Comparison of ENCODE assay signal across 23 cellular contexts in genomic region chr9:87083986-87084385, GRCh38.
"Had no signal": no experiment of that assay in that cellular context is flagged by ENCODE, and none has a peak within 500 bp of the region (broad histone marks: within the 10 kb centered on the region; RNA-seq: fewer than 3 reads in every experiment).

No MANE protein-coding gene starts in this region.

- H3K4me3 ChIP-seq: colonic mucosa, esophagus squamous epithelium, gastrocnemius medialis, heart right ventricle, left lung, lower lobe of right lung had no signal

- H3K27ac ChIP-seq: colonic mucosa, epithelial cell of prostate, esophagus squamous epithelium, gastrocnemius medialis, heart right ventricle, left lung, lower lobe of right lung had no signal

- H3K4me3 Mint-ChIP-seq: dendritic cell treated with granulocyte-macrophage colony-stimulating factor and Interleukin-4, amounts not matched to agents 40 ng/mL and 50 ng/mL, for 4 days; effector memory CD8-positive, alpha-beta T cell; endodermal cell had no signal

- H3K27me3 ChIP-seq: colonic mucosa, esophagus squamous epithelium, gastrocnemius medialis, left lung had no signal

- H3K36me3 ChIP-seq: colonic mucosa, esophagus squamous epithelium, gastrocnemius medialis, heart right ventricle, left lung, lower lobe of right lung had no signal

- H3K4me1 Mint-ChIP-seq: endodermal cell had no signal

- H3K27me3 Mint-ChIP-seq: dendritic cell treated with granulocyte-macrophage colony-stimulating factor and Interleukin-4, amounts not matched to agents 40 ng/mL and 50 ng/mL, for 4 days had no signal

- H3K27ac Mint-ChIP-seq: dendritic cell treated with granulocyte-macrophage colony-stimulating factor and Interleukin-4, amounts not matched to agents 40 ng/mL and 50 ng/mL, for 4 days; effector memory CD8-positive, alpha-beta T cell; endodermal cell had no signal

- DNase-seq: colonic mucosa; cortex of kidney; effector CD8-positive, alpha-beta T cell; effector memory CD8-positive, alpha-beta T cell; endodermal cell; erythroblast; esophagus squamous epithelium; foreskin fibroblast; foreskin melanocyte; gastrocnemius medialis; glutamatergic neuron; head of caudate nucleus; heart right ventricle; hippocampal formation; left cardiac atrium; left ventricle myocardium superior; lower lobe of right lung; mesenchymal stem cell; midbrain had no signal

- H3K4me1 ChIP-seq: colonic mucosa, esophagus squamous epithelium, left lung, lower lobe of right lung had no signal

- H3K9me3 ChIP-seq: colonic mucosa, esophagus squamous epithelium, gastrocnemius medialis had no signal

- ATAC-seq: effector memory CD8-positive, alpha-beta T cell; esophagus mucosa; gastrocnemius medialis; heart right ventricle; left cardiac atrium; left lung; left ventricle myocardium superior had no signal

- H3K9me3 Mint-ChIP-seq: effector memory CD8-positive, alpha-beta T cell had no signal
